Comparison of ENCODE assay signal across 18 cellular contexts in the genomic region with DNA sequence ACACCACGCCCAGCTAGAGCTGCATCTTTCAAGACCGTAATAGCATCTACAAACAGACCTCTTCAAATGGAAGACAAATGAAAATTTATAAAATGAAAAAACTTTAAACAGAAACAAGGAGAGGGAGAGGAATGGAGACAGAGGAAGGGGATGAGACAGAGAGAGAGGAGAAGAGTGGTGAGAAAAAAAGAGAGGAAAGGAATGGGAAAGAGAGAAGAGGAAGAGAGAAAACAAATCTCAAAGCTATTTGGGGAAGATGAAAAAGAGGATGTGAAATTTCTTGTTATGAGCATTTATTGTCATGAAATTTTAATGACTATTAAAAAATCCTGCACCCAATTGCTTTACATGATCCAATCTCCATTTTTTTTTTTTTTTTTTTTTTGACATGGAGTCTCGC.
"Had no signal": no experiment of that assay in that cellular context is flagged by ENCODE, and none has a peak within 500 bp of the region (broad histone marks: within the 10 kb centered on the region; RNA-seq: fewer than 3 reads in every experiment).

No MANE protein-coding gene starts in this region.

- H3K9me3 ChIP-seq: sigmoid colon, thyroid gland had no signal

- ATAC-seq: activated T-cell treated with anti-CD3 and anti-CD28 coated beads, Interleukin-2, amount 50 U/mL, for 4 hours; left lobe of liver; stimulated activated naive B cell treated with anti-CD40 and anti-IgM and Interleukin-4, amounts not matched to agents 10 μg/mL and 1 μg/mL and 100 μg/mL, for 72 hours had no signal

- H3K36me3 Mint-ChIP-seq: activated naive CD4-positive, alpha-beta T cell treated with anti-CD3 and anti-CD28 coated beads, Interleukin-2, amount 10 ng/mL, durations not matched to agents 7 days and 5 days; mesothelial cell of epicardium; stimulated activated naive B cell treated with anti-CD40 and anti-IgM and Interleukin-4, amounts not matched to agents 10 μg/mL and 1 μg/mL and 100 μg/mL, for 72 hours had no signal

- H3K4me1 ChIP-seq: parathyroid adenoma, sigmoid colon, thyroid gland had no signal

- H2AFZ ChIP-seq: parathyroid adenoma had no signal

- H3K79me2 ChIP-seq: parathyroid adenoma had no signal

- H3K4me3 ChIP-seq: coronary artery, lung, sigmoid colon, thyroid gland had no signal

- H3K9me3 Mint-ChIP-seq: nephron had no signal

- DNase-seq: activated CD4-positive, alpha-beta T cell treated with anti-CD3 and anti-CD28 coated beads, Interleukin-2, amount 50 U/mL, for 1 hour; activated CD4-positive, CD25-positive, alpha-beta regulatory T cell treated with anti-CD3 and anti-CD28 coated beads, Interleukin-2, amount 50 U/mL, for 72 hours; activated CD8-positive, alpha-beta memory T cell treated with anti-CD3 and anti-CD28 coated beads, Interleukin-2, amount 50 U/mL, for 4 hours; activated naive CD4-positive, alpha-beta T cell treated with anti-CD3 and anti-CD28 coated beads, Interleukin-2, amount 10 ng/mL, durations not matched to agents 7 days and 5 days; activated T-cell treated with anti-CD3 and anti-CD28 coated beads, Interleukin-2, amount 50 U/mL, for 4 hours; aorta; brain microvascular endothelial cell; hypothalamus; sigmoid colon; stimulated activated naive B cell treated with anti-CD40 and anti-IgM and Interleukin-4, amounts not matched to agents 10 μg/mL and 1 μg/mL and 100 μg/mL, for 72 hours; T1000; thyroid gland had no signal

- H3K27ac Mint-ChIP-seq: activated naive CD4-positive, alpha-beta T cell treated with anti-CD3 and anti-CD28 coated beads, Interleukin-2, amount 10 ng/mL, durations not matched to agents 7 days and 5 days; nephron; stimulated activated naive B cell treated with anti-CD40 and anti-IgM and Interleukin-4, amounts not matched to agents 10 μg/mL and 1 μg/mL and 100 μg/mL, for 72 hours had no signal

- H3K36me3 ChIP-seq: brain microvascular endothelial cell, sigmoid colon, thyroid gland had no signal

- H3K27ac ChIP-seq: brain microvascular endothelial cell, coronary artery, parathyroid adenoma, sigmoid colon, thyroid gland had no signal

- H3K27me3 ChIP-seq: brain microvascular endothelial cell, sigmoid colon, thyroid gland had no signal
